In genomic region chr10:124741922-124742417, GRCh38 we compare ENCODE assay signal across 8 cellular contexts. TPM values are rescaled to one million over a fixed set of nuclear protein-coding genes. Genes with fewer than 3 reads are reported as not detected.
DNase-seq lines count a peak whose midpoint lies in the region; ATAC-seq and TF ChIP-seq lines count a peak whose summit lies in the region.

No MANE protein-coding gene starts in this region.

- no peaks in the 10 kb centered on the region for H3K9me3 Mint-ChIP-seq in neural progenitor cell

- H3K4me1 ChIP-seq in NT2/D1 (ENCODE audit: insufficient read depth, insufficient read length) (peaks cover 9% of the 10 kb centered on the region), neural progenitor cell (peaks cover 53% of the 10 kb centered on the region)

- H3K9ac ChIP-seq in NT2/D1 (ENCODE audit: insufficient read length, low read depth) (peak overlapping the region; percentile 80), neural progenitor cell (no peak overlapping the region)

- H3K36me3 ChIP-seq in NT2/D1 (ENCODE audit: insufficient read depth, insufficient read length, low read length), result peaks cover 2% of the 10 kb centered on the region
- H3K36me3 ChIP-seq in neural progenitor cell, result no peaks in the 10 kb centered on the region

- H3K27ac ChIP-seq in coronary artery (peak overlapping the region; percentile 62 to 88), neural progenitor cell (no peak overlapping the region)

- H3K4me3 ChIP-seq in NT2/D1 (ENCODE audit: insufficient read length, low read depth), result peak overlapping the region; percentile 52
- peak overlapping the region; percentile 85 for H3K4me3 ChIP-seq in coronary artery
- H3K4me3 ChIP-seq in neural progenitor cell, result peak overlapping the region; percentile 93

- H3K4me3 Mint-ChIP-seq in neural progenitor cell, result peak overlapping the region; percentile 99

- peaks cover 74% of the 10 kb centered on the region for H3K4me1 Mint-ChIP-seq in neural progenitor cell

- H3K27ac Mint-ChIP-seq in neural progenitor cell, result no peak overlapping the region

- peak overlapping the region; percentile 99 for H3K4me2 ChIP-seq in neural progenitor cell

- no peak for ATAC-seq in HG02798 (IDR thresholded peaks at IDR 0.05; ENCODE audit: poor library complexity, unreplicated experiment)

- H3K27me3 ChIP-seq in NT2/D1 (ENCODE audit: insufficient read depth, insufficient read length) (no peaks in the 10 kb centered on the region), neural progenitor cell (no peaks in the 10 kb centered on the region)

- TF ChIP-seq CTCF in coronary artery (IDR thresholded peaks at IDR 0.05), result no peak
- no peak for TF ChIP-seq CTCF in neural progenitor cell (IDR thresholded peaks at IDR 0.05)
- TF ChIP-seq CTCF in GM13977 (IDR thresholded peaks at IDR 0.05; ENCODE audit: extremely low read depth, insufficient read depth, missing control alignments), result no peak

- DNase-seq in COLO668 (lab: John Stamatoyannopoulos, UW; ENCODE audit: unreplicated experiment) (peak; percentile 32), NT2/D1 (ENCODE audit: low read depth, low spot score) (no peak), coronary artery (ENCODE audit: low spot score) (no peak), neural progenitor cell (ENCODE audit: low spot score) (no peak), GM13977 (ENCODE audit: low spot score) (no peak), cerebellar cortex (ENCODE audit: low spot score) (no peak), NCI-H2196 treated with DMSO at 0.1 percent for 48 hours (lab: John Stamatoyannopoulos, UW; ENCODE audit: unreplicated experiment) (no peak)

- H3K36me3 Mint-ChIP-seq in neural progenitor cell, result no peaks in the 10 kb centered on the region

- H3K79me2 ChIP-seq in neural progenitor cell (ENCODE audit: low read depth), result peaks cover 56% of the 10 kb centered on the region

- peaks cover 76% of the 10 kb centered on the region for H3F3A ChIP-seq in neural progenitor cell (ENCODE audit: low read depth)

- peaks cover 3% of the 10 kb centered on the region for H3K27me3 Mint-ChIP-seq in neural progenitor cell (ENCODE audit: insufficient read depth, low read depth)

- H4K20me1 ChIP-seq in neural progenitor cell (ENCODE audit: low read depth), result peaks cover 71% of the 10 kb centered on the region

- in situ Hi-C loops in GM13977 (cut with MboI; ENCODE audit: low pct_unique_long_range_greater_than_20kb, low sequenced_read_pairs, unreplicated experiment), result loop anchor here (10.0 kb wide), 1 partner anchor 197 kb away; no protein-coding TSS in a partner anchor

- H3K9me3 ChIP-seq in NT2/D1 (ENCODE audit: insufficient read depth, low read length) (no peaks in the 10 kb centered on the region), neural progenitor cell (ENCODE audit: low read depth) (no peaks in the 10 kb centered on the region)

- no peak overlapping the region for H2AFZ ChIP-seq in neural progenitor cell (replicated peaks)

RNA-seq across cellular contexts. Expression of gene FAM53B, which starts 2.2 kb away (rescaled TPM):
- 15.3 and 44.1 TPM in 2 replicates for total RNA-seq in neural progenitor cell (ENCODE audit: low replicate concordance)

RNA-seq across cellular contexts. Expression of gene EEF1AKMT2, which starts 49.7 kb away (rescaled TPM):
- 41.0 and 41.8 TPM in 2 replicates for total RNA-seq in neural progenitor cell (ENCODE audit: low replicate concordance)

RNA-seq across cellular contexts. Expression of gene ABRAXAS2, which starts 59.6 kb away (rescaled TPM):
- 15.8 and 27.4 TPM in 2 replicates for total RNA-seq in neural progenitor cell (ENCODE audit: low replicate concordance)
